17 cellular contexts compared by ENCODE assay signal in genomic region chr5:55441107-55441771, GRCh38.
DNase-seq lines count a peak whose midpoint lies in the region; ATAC-seq and TF ChIP-seq lines count a peak whose summit lies in the region.
"Had no signal": no experiment of that assay in that cellular context is flagged by ENCODE, and none has a peak within 500 bp of the region (broad histone marks: within the 10 kb centered on the region; RNA-seq: fewer than 3 reads in every experiment).

No MANE protein-coding gene starts in this region.

- no peak for ATAC-seq in Panc1
- no peak for ATAC-seq in stimulated activated naive B cell treated with anti-CD40 and anti-IgM and Interleukin-4, amounts not matched to agents 10 μg/mL and 1 μg/mL and 100 μg/mL, for 72 hours (replicated peaks)
- no peak for ATAC-seq in PC-3
- ATAC-seq: GM12878 had no signal

- no peak for TF ChIP-seq CTCF in Panc1 (IDR thresholded peaks at IDR 0.05)
- TF ChIP-seq CTCF in left ventricle myocardium inferior (IDR thresholded peaks at IDR 0.05; ENCODE audit: borderline replicate concordance) = no peak
- TF ChIP-seq CTCF in PC-3 (conservative IDR thresholded peaks at IDR 0.05; ENCODE audit: low read depth, low read length) = no peak

- no peaks in the 10 kb centered on the region for H3K79me2 ChIP-seq in PC-3 (ENCODE audit: low read length)

- intact Hi-C loops in Panc1 (cut with micrococcal nuclease; ENCODE audit: unreplicated experiment) = no loop called here
- intact Hi-C loops in left ventricle myocardium inferior (cut with micrococcal nuclease) = no loop called here
- intact Hi-C loops in PC-3 (cut with micrococcal nuclease) = no loop called here

- H3K27ac ChIP-seq in Panc1 (ENCODE audit: low read length) = peak overlapping the region; percentile 89; the same call in 1 of the 2 replicates
- peak overlapping the region; percentile 85 for H3K27ac ChIP-seq in left ventricle myocardium inferior (replicated peaks)
- H3K27ac ChIP-seq in PC-3 (ENCODE audit: low read length) = no peak overlapping the region
- H3K27ac ChIP-seq: 22Rv1 had no signal

- H3K9me2 ChIP-seq in PC-3 (replicated peaks; ENCODE audit: low read length) = no peaks in the 10 kb centered on the region

- POLR2A ChIA-PET in Panc1 (lab: Charles Lee) (no interaction called here), PC-3 (lab: Charles Lee; ENCODE audit: unreplicated experiment) (no interaction called here)

- peaks cover 38% of the 10 kb centered on the region for H3K4me1 ChIP-seq in Panc1 (ENCODE audit: control insufficient read depth, insufficient read depth, low read length)
- peaks cover 84% of the 10 kb centered on the region for H3K4me1 ChIP-seq in left ventricle myocardium inferior
- peaks cover 26% of the 10 kb centered on the region for H3K4me1 ChIP-seq in PC-3 (ENCODE audit: insufficient read depth, low read length)

- BruUV-seq in Panc1 (replicated peaks; lab: Mats Ljungman, UMichigan) (no TSS peak), PC-3 (replicated peaks; lab: Mats Ljungman, UMichigan) (no TSS peak)

- H3K27ac Mint-ChIP-seq in stimulated activated naive B cell treated with anti-CD40 and anti-IgM and Interleukin-4, amounts not matched to agents 10 μg/mL and 1 μg/mL and 100 μg/mL, for 72 hours = peak overlapping the region; percentile 83
- H3K27ac Mint-ChIP-seq: activated naive CD8-positive, alpha-beta T cell treated with anti-CD3 and anti-CD28 coated beads, Interleukin-2, amount 10 ng/mL, durations not matched to agents 7 days and 5 days; T-helper 2 cell treated with Interferon-gamma antibody and Interleukin-4, amounts not matched to agents 5 μg/mL and 100 μg/mL, for 36 hours had no signal

- no peaks in the 10 kb centered on the region for H3K27me3 Mint-ChIP-seq in stimulated activated naive B cell treated with anti-CD40 and anti-IgM and Interleukin-4, amounts not matched to agents 10 μg/mL and 1 μg/mL and 100 μg/mL, for 72 hours
- H3K27me3 Mint-ChIP-seq: activated naive CD8-positive, alpha-beta T cell treated with anti-CD3 and anti-CD28 coated beads, Interleukin-2, amount 10 ng/mL, durations not matched to agents 7 days and 5 days; dendritic cell treated with granulocyte-macrophage colony-stimulating factor and Interleukin-4, amounts not matched to agents 40 ng/mL and 50 ng/mL, for 4 days had no signal

- H3K9ac ChIP-seq in PC-3 (ENCODE audit: low read length) = no peak overlapping the region

- peaks cover 16 to 31% of the 10 kb centered on the region in 2 donors for H3K4me1 Mint-ChIP-seq in stimulated activated naive B cell treated with anti-CD40 and anti-IgM and Interleukin-4, amounts not matched to agents 10 μg/mL and 1 μg/mL and 100 μg/mL, for 72 hours

- H3K36me3 Mint-ChIP-seq in stimulated activated naive B cell treated with anti-CD40 and anti-IgM and Interleukin-4, amounts not matched to agents 10 μg/mL and 1 μg/mL and 100 μg/mL, for 72 hours = peaks cover 10 to 29% of the 10 kb centered on the region in 2 donors

- no peak overlapping the region for H3K4me3 Mint-ChIP-seq in stimulated activated naive B cell treated with anti-CD40 and anti-IgM and Interleukin-4, amounts not matched to agents 10 μg/mL and 1 μg/mL and 100 μg/mL, for 72 hours
- H3K4me3 Mint-ChIP-seq: activated naive CD8-positive, alpha-beta T cell treated with anti-CD3 and anti-CD28 coated beads, Interleukin-2, amount 10 ng/mL, durations not matched to agents 7 days and 5 days; dendritic cell treated with granulocyte-macrophage colony-stimulating factor and Interleukin-4, amounts not matched to agents 40 ng/mL and 50 ng/mL, for 4 days; T-helper 2 cell treated with Interferon-gamma antibody and Interleukin-4, amounts not matched to agents 5 μg/mL and 100 μg/mL, for 36 hours had no signal

- H3K4me2 ChIP-seq in PC-3 (ENCODE audit: low read length) = no peak overlapping the region

- no peak overlapping the region for H2AFZ ChIP-seq in PC-3 (ENCODE audit: low read length)

- in situ Hi-C loops in Panc1 (cut with HindIII; ENCODE audit: low pct_unique_long_range_greater_than_20kb, low sequenced_read_pairs) = no loop called here

- DNase-seq in DMS 273 (lab: John Stamatoyannopoulos, UW; ENCODE audit: unreplicated experiment) (peak; percentile 21), DMS 273 treated with DMSO at 0.1 percent for 48 hours (lab: John Stamatoyannopoulos, UW) (no peak), Panc1 (ENCODE audit: low read depth, low spot score) (no peak), left ventricle myocardium inferior (no peak), T-helper 1 cell (no peak), PC-3 (no peak), pons (ENCODE audit: low spot score) (no peak)
- no peak for DNase-seq in stimulated activated naive B cell treated with anti-CD40 and anti-IgM and Interleukin-4, amounts not matched to agents 10 μg/mL and 1 μg/mL and 100 μg/mL, for 72 hours
- DNase-seq: activated naive CD8-positive, alpha-beta T cell treated with anti-CD3 and anti-CD28 coated beads, Interleukin-2, amount 10 ng/mL, durations not matched to agents 7 days and 5 days; DMS153; kidney glomerular epithelial cell; NCI-H2081; stimulated activated naive CD4-positive, alpha-beta T cell treated with Interleukin-2 at 50 U/mL for 16 hours had no signal

- H3K9me3 Mint-ChIP-seq in stimulated activated naive B cell treated with anti-CD40 and anti-IgM and Interleukin-4, amounts not matched to agents 10 μg/mL and 1 μg/mL and 100 μg/mL, for 72 hours = peaks cover 0 to 2% of the 10 kb centered on the region in 2 donors

- H3K36me3 ChIP-seq in Panc1 (ENCODE audit: control insufficient read depth, insufficient read depth, low read length) (no peaks in the 10 kb centered on the region), left ventricle myocardium inferior (peaks cover 20% of the 10 kb centered on the region), PC-3 (ENCODE audit: low read depth, low read length) (no peaks in the 10 kb centered on the region)

- H3K27me3 ChIP-seq in Panc1 (ENCODE audit: control insufficient read depth, insufficient read depth, low read length) (no peaks in the 10 kb centered on the region), left ventricle myocardium inferior (ENCODE audit: low read depth) (no peaks in the 10 kb centered on the region), PC-3 (ENCODE audit: low read length) (no peaks in the 10 kb centered on the region)

- peaks cover 4% of the 10 kb centered on the region for H3F3A ChIP-seq in PC-3 (ENCODE audit: low read length, unreplicated experiment)

- CTCF ChIA-PET in Panc1 (lab: Charles Lee) = no interaction called here
- CTCF ChIA-PET in PC-3 (lab: Charles Lee) = no interaction called here

- no peaks in the 10 kb centered on the region for H4K20me1 ChIP-seq in PC-3 (ENCODE audit: low read length)

- H3K9me3 ChIP-seq in Panc1 (ENCODE audit: control insufficient read depth, insufficient read depth, low read depth, low read length) (no peaks in the 10 kb centered on the region), left ventricle myocardium inferior (replicated peaks) (no peaks in the 10 kb centered on the region), PC-3 (ENCODE audit: low read length) (no peaks in the 10 kb centered on the region)

- H3K4me3 ChIP-seq in Panc1 (ENCODE audit: low read depth in 2 of 2, low read length in 2 of 2) = no peak overlapping the region
- no peak overlapping the region for H3K4me3 ChIP-seq in left ventricle myocardium inferior
- no peak overlapping the region for H3K4me3 ChIP-seq in PC-3 (ENCODE audit: low read length)
- H3K4me3 ChIP-seq: GM12878 had no signal
